Comparison of ENCODE assay signal across 1 cellular context in the genomic region with DNA sequence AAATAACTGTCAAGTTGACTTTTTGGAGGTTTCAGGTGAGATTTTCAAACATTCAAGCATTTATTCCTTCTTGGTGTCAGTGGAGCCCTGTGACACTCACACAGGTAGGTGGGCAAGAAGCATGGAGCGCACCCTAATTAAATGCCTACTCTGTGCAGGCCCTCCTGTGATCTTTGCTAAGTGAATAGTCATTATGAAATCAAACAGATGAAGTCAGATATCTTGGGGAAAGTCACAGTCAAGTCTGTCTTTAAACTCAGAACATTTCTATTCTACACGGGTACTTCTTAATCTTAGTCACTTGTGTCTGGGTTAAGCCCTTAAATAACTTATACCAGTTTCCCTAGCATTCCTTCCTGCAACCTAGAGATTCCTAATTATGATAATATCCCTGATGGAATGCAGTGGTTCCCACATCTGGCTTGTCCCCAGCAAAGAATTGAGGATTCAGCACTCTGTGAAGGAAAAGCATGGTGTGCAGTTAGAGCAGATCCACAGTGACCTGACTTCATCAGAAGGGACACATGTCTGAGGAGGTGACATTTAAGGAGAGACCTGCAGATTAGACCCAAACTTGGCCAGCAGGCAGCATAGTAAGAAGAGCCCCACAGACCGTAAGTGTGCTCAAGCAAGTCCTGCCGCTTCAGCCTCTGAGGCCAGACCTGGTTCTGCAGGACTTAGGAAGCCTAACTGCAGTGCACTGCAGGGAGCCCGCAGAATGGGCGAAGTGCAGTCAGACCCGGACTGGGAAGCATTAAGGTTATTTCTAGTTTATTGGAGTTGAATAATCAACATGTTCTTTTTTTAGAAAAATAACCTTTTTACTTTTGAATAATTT.
TF ChIP-seq lines count a peak whose summit lies in the region.

No MANE protein-coding gene starts in this region.

TF ChIP-seq in GM23338, 12 proteins besides CTCF, POLR2A, EP300 and RAD21:
- TF ChIP-seq JUNB (IDR thresholded peaks at IDR 0.05; ENCODE audit: unreplicated experiment) (no peak), NANOG (IDR thresholded peaks at IDR 0.05; ENCODE audit: borderline replicate concordance) (no peak), POLR2AphosphoS5 (IDR thresholded peaks at IDR 0.05; ENCODE audit: low read depth) (no peak), ZNF114 (CRISPR knock-in tag; IDR thresholded peaks at IDR 0.05) (no peak), CREB1 (CRISPR knock-in tag; IDR thresholded peaks at IDR 0.05; ENCODE audit: low read depth) (no peak), EZH2phosphoT487 (IDR thresholded peaks at IDR 0.05; ENCODE audit: unreplicated experiment) (no peak), ZNF331 (CRISPR knock-in tag; IDR thresholded peaks at IDR 0.05; ENCODE audit: low read depth) (no peak), STAT1 (IDR thresholded peaks at IDR 0.05; ENCODE audit: unreplicated experiment) (no peak), EZH2 (IDR thresholded peaks at IDR 0.05; ENCODE audit: low read depth, unreplicated experiment) (no peak)
- TF ChIP-seq, protein P1, sequence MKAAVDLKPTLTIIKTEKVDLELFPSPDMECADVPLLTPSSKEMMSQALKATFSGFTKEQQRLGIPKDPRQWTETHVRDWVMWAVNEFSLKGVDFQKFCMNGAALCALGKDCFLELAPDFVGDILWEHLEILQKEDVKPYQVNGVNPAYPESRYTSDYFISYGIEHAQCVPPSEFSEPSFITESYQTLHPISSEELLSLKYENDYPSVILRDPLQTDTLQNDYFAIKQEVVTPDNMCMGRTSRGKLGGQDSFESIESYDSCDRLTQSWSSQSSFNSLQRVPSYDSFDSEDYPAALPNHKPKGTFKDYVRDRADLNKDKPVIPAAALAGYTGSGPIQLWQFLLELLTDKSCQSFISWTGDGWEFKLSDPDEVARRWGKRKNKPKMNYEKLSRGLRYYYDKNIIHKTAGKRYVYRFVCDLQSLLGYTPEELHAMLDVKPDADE (IDR thresholded peaks at IDR 0.05) = no peak
- TF ChIP-seq, protein P2, sequence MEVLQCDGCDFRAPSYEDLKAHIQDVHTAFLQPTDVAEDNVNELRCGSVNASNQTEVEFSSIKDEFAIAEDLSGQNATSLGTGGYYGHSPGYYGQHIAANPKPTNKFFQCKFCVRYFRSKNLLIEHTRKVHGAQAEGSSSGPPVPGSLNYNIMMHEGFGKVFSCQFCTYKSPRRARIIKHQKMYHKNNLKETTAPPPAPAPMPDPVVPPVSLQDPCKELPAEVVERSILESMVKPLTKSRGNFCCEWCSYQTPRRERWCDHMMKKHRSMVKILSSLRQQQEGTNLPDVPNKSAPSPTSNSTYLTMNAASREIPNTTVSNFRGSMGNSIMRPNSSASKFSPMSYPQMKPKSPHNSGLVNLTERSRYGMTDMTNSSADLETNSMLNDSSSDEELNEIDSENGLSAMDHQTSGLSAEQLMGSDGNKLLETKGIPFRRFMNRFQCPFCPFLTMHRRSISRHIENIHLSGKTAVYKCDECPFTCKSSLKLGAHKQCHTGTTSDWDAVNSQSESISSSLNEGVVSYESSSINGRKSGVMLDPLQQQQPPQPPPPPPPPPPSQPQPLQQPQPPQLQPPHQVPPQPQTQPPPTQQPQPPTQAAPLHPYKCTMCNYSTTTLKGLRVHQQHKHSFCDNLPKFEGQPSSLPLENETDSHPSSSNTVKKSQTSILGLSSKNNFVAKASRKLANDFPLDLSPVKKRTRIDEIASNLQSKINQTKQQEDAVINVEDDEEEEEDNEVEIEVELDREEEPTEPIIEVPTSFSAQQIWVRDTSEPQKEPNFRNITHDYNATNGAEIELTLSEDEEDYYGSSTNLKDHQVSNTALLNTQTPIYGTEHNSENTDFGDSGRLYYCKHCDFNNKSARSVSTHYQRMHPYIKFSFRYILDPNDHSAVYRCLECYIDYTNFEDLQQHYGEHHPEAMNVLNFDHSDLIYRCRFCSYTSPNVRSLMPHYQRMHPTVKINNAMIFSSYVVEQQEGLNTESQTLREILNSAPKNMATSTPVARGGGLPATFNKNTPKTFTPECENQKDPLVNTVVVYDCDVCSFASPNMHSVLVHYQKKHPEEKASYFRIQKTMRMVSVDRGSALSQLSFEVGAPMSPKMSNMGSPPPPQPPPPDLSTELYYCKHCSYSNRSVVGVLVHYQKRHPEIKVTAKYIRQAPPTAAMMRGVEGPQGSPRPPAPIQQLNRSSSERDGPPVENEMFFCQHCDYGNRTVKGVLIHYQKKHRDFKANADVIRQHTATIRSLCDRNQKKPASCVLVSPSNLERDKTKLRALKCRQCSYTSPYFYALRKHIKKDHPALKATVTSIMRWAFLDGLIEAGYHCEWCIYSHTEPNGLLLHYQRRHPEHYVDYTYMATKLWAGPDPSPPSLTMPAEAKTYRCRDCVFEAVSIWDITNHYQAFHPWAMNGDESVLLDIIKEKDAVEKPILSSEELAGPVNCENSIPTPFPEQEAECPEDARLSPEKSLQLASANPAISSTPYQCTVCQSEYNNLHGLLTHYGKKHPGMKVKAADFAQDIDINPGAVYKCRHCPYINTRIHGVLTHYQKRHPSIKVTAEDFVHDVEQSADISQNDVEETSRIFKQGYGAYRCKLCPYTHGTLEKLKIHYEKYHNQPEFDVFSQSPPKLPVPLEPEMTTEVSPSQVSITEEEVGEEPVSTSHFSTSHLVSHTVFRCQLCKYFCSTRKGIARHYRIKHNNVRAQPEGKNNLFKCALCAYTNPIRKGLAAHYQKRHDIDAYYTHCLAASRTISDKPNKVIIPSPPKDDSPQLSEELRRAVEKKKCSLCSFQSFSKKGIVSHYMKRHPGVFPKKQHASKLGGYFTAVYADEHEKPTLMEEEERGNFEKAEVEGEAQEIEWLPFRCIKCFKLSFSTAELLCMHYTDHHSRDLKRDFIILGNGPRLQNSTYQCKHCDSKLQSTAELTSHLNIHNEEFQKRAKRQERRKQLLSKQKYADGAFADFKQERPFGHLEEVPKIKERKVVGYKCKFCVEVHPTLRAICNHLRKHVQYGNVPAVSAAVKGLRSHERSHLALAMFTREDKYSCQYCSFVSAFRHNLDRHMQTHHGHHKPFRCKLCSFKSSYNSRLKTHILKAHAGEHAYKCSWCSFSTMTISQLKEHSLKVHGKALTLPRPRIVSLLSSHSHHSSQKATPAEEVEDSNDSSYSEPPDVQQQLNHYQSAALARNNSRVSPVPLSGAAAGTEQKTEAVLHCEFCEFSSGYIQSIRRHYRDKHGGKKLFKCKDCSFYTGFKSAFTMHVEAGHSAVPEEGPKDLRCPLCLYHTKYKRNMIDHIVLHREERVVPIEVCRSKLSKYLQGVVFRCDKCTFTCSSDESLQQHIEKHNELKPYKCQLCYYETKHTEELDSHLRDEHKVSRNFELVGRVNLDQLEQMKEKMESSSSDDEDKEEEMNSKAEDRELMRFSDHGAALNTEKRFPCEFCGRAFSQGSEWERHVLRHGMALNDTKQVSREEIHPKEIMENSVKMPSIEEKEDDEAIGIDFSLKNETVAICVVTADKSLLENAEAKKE (CRISPR knock-in tag; IDR thresholded peaks at IDR 0.05) = no peak
- TF ChIP-seq, protein P3, sequence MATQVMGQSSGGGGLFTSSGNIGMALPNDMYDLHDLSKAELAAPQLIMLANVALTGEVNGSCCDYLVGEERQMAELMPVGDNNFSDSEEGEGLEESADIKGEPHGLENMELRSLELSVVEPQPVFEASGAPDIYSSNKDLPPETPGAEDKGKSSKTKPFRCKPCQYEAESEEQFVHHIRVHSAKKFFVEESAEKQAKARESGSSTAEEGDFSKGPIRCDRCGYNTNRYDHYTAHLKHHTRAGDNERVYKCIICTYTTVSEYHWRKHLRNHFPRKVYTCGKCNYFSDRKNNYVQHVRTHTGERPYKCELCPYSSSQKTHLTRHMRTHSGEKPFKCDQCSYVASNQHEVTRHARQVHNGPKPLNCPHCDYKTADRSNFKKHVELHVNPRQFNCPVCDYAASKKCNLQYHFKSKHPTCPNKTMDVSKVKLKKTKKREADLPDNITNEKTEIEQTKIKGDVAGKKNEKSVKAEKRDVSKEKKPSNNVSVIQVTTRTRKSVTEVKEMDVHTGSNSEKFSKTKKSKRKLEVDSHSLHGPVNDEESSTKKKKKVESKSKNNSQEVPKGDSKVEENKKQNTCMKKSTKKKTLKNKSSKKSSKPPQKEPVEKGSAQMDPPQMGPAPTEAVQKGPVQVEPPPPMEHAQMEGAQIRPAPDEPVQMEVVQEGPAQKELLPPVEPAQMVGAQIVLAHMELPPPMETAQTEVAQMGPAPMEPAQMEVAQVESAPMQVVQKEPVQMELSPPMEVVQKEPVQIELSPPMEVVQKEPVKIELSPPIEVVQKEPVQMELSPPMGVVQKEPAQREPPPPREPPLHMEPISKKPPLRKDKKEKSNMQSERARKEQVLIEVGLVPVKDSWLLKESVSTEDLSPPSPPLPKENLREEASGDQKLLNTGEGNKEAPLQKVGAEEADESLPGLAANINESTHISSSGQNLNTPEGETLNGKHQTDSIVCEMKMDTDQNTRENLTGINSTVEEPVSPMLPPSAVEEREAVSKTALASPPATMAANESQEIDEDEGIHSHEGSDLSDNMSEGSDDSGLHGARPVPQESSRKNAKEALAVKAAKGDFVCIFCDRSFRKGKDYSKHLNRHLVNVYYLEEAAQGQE (IDR thresholded peaks at IDR 0.05; ENCODE audit: unreplicated experiment) = no peak
